9 cellular contexts compared by ENCODE assay signal in the genomic region with DNA sequence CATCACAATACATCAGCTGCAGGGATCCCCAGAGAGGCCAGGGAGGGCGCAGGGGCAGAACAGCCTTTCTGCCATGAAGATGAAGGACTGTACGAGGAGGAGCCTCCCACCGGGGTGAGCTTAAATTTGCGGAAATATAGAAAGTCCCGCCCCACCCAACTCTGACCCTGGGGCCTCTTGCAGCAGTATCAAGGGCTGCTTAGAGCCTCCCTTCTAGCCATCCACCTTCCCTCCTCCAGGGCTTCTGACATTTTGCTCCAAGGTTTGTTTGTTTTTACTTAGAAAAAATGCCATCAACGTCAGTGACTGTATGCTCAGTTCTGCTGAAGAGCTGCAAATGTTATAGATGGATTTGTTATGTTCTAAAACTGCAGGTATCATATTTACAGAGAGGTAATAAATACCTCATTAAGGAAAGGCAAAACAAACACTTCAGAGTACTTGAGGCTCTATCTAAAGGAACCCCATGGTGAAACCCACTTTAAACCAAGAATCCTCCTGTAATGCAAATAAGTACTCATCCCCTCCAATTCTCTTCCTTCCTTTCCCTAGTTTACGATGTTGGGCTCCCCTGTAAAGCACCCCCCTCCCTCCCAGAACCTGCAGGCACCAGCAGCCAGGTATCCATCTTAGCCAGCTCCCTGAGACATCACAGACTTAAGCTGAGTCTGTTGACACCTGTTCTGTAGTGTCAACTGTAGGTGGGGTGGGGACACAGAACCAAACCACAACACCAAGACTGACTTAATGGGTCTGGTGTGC. TPM values are rescaled to one million over a fixed set of nuclear protein-coding genes. Genes with fewer than 3 reads are reported as not detected.
A peak's percentile ranks its signal among the peaks of the same experiment; 100 is the strongest.
DNase-seq lines count a peak whose midpoint lies in the region; ATAC-seq and TF ChIP-seq lines count a peak whose summit lies in the region.
"Had no signal": no experiment of that assay in that cellular context is flagged by ENCODE, and none has a peak within 500 bp of the region (broad histone marks: within the 10 kb centered on the region; RNA-seq: fewer than 3 reads in every experiment).

No MANE protein-coding gene starts in this region.

- H3K4me3 ChIP-seq in choroid plexus epithelial cell (ENCODE audit: low read depth, low read length): no peak overlapping the region
- no peak overlapping the region for H3K4me3 ChIP-seq in suprapubic skin
- H3K4me3 ChIP-seq: body of pancreas had no signal

- no peak for TF ChIP-seq POLR2A in suprapubic skin (IDR thresholded peaks at IDR 0.05)

- no peaks in the 10 kb centered on the region for H3K27me3 Mint-ChIP-seq in CD4-positive, alpha-beta T cell
- H3K27me3 Mint-ChIP-seq in stimulated activated naive CD8-positive, alpha-beta T cell treated with anti-CD3 and anti-CD28 coated beads, Interleukin-15, amount 100 ng/mL, for 72 hours: no peaks in the 10 kb centered on the region

- CTCF ChIA-PET in CD4-positive, alpha-beta T cell (lab: Charles Lee): interaction anchor here (0.6 to 2.8 kb wide), 4 partner anchors 12 to 193 kb away, joined by 3 to 6 read pairs (median 4); no protein-coding TSS in a partner anchor

- intact Hi-C loops in CD4-positive, alpha-beta T cell (cut with DNase I, micrococcal nuclease): loop anchor here in 1 of 2 experiments (5.0 kb wide), 1 partner anchor 106 kb away; no protein-coding TSS in a partner anchor

- H3K27ac Mint-ChIP-seq in CD4-positive, alpha-beta T cell: peak overlapping the region; percentile 91
- H3K27ac Mint-ChIP-seq in stimulated activated naive CD8-positive, alpha-beta T cell treated with anti-CD3 and anti-CD28 coated beads, Interleukin-15, amount 100 ng/mL, for 72 hours: peak overlapping the region; percentile 44 to 69

- POLR2A ChIA-PET in CD4-positive, alpha-beta T cell (lab: Charles Lee): interaction anchor here (0.9 to 6.3 kb wide), 14 partner anchors 13 to 197 kb away, joined by 3 to 38 read pairs (median 6); partner anchors contain the start of gene RFTN1

- 76% methylated on average over 7 of the region's 7 CpGs for WGBS in suprapubic skin

- no peak for TF ChIP-seq EP300 in suprapubic skin (IDR thresholded peaks at IDR 0.05)

- no peaks in the 10 kb centered on the region for H3K27me3 ChIP-seq in CD4-positive, alpha-beta T cell (ENCODE audit: control insufficient read depth, insufficient read depth, low read length)
- H3K27me3 ChIP-seq in suprapubic skin: no peaks in the 10 kb centered on the region
- H3K27me3 ChIP-seq: body of pancreas had no signal

- peak overlapping the region; percentile 81 for H3K4me3 Mint-ChIP-seq in CD4-positive, alpha-beta T cell
- peak overlapping the region; percentile 49 to 73 for H3K4me3 Mint-ChIP-seq in stimulated activated naive CD8-positive, alpha-beta T cell treated with anti-CD3 and anti-CD28 coated beads, Interleukin-15, amount 100 ng/mL, for 72 hours

- H3K36me3 ChIP-seq in suprapubic skin: no peaks in the 10 kb centered on the region

- no peak for TF ChIP-seq CTCF in CD4-positive, alpha-beta T cell (IDR thresholded peaks at IDR 0.05)
- no peak for TF ChIP-seq CTCF in choroid plexus epithelial cell (conservative IDR thresholded peaks at IDR 0.05; ENCODE audit: low read depth, low read length)
- no peak for TF ChIP-seq CTCF in suprapubic skin (IDR thresholded peaks at IDR 0.05)

- DNase-seq in CD4-positive, alpha-beta T cell: peak in 8 of 10 experiments; percentile 10 to 47 (median 30)
- DNase-seq in NCI-H524 treated with DMSO at 0.1 percent for 48 hours (lab: John Stamatoyannopoulos, UW) (peak; percentile 21), choroid plexus epithelial cell (ENCODE audit: low read depth) (peak; percentile 80), suprapubic skin (ENCODE audit: low spot score in 2 of 2) (no peak), NK-92 (lab: John Stamatoyannopoulos, UW; ENCODE audit: unreplicated experiment) (no peak)
- DNase-seq in stimulated activated naive CD8-positive, alpha-beta T cell treated with anti-CD3 and anti-CD28 coated beads, Interleukin-15, amount 100 ng/mL, for 72 hours: peak; percentile 26

- ATAC-seq in CD4-positive, alpha-beta T cell (ENCODE audit: poor library complexity): peak; percentile 72
- ATAC-seq in GM19035 (IDR thresholded peaks at IDR 0.05; ENCODE audit: unreplicated experiment): peak; percentile 74
- ATAC-seq in HG03135 (IDR thresholded peaks at IDR 0.05; ENCODE audit: unreplicated experiment): peak; percentile 51
- peak; percentile 92 for ATAC-seq in stimulated activated naive CD8-positive, alpha-beta T cell treated with anti-CD3 and anti-CD28 coated beads, Interleukin-15, amount 100 ng/mL, for 72 hours
- ATAC-seq: body of pancreas had no signal

- H3K9me3 Mint-ChIP-seq in CD4-positive, alpha-beta T cell: no peaks in the 10 kb centered on the region
- no peaks in the 10 kb centered on the region for H3K9me3 Mint-ChIP-seq in stimulated activated naive CD8-positive, alpha-beta T cell treated with anti-CD3 and anti-CD28 coated beads, Interleukin-15, amount 100 ng/mL, for 72 hours

- peaks cover 47% of the 10 kb centered on the region for H3K36me3 Mint-ChIP-seq in CD4-positive, alpha-beta T cell (ENCODE audit: low read depth)

- H3K9me3 ChIP-seq in CD4-positive, alpha-beta T cell (ENCODE audit: control insufficient read depth, low read length): no peaks in the 10 kb centered on the region
- no peaks in the 10 kb centered on the region for H3K9me3 ChIP-seq in suprapubic skin
- H3K9me3 ChIP-seq: body of pancreas had no signal

- peaks cover 18% of the 10 kb centered on the region for H3K4me1 ChIP-seq in suprapubic skin

- peaks cover 83% of the 10 kb centered on the region for H3K4me1 Mint-ChIP-seq in CD4-positive, alpha-beta T cell (ENCODE audit: low read depth)
- peaks cover 74% of the 10 kb centered on the region for H3K4me1 Mint-ChIP-seq in stimulated activated naive CD8-positive, alpha-beta T cell treated with anti-CD3 and anti-CD28 coated beads, Interleukin-15, amount 100 ng/mL, for 72 hours

- peak overlapping the region; percentile 56 for H3K27ac ChIP-seq in CD4-positive, alpha-beta T cell (ENCODE audit: low read depth, low read length)
- no peak overlapping the region for H3K27ac ChIP-seq in suprapubic skin

RNA-seq across cellular contexts. Expression of gene RFTN1, which starts 30.5 kb away (rescaled TPM):
- 10 to 100 TPM; 55.7 to 56.4 TPM for total RNA-seq in CD4-positive, alpha-beta T cell
- total RNA-seq in suprapubic skin: 10 to 100 TPM; 10.3 to 26.9 (median 22.3) TPM

Comparison
In these comparisons a context has a peak if more than half of its experiments do, and no peak if none do; other contexts are left out.
1. DNase-seq: peak in CD4-positive, alpha-beta T cell (8 of 10), NCI-H524 treated with DMSO at 0.1 percent for 48 hours (single experiment), choroid plexus epithelial cell (single experiment) and stimulated activated naive CD8-positive, alpha-beta T cell treated with anti-CD3 and anti-CD28 coated beads, Interleukin-15, amount 100 ng/mL, for 72 hours (2 of 2); none in suprapubic skin (0 of 2) and NK-92 (single experiment).
2. Peak in every context shown above with its lines, with median percentiles within 50 percentile points of each other: ATAC-seq.